10 cellular contexts compared by ENCODE assay signal in the genomic region with DNA sequence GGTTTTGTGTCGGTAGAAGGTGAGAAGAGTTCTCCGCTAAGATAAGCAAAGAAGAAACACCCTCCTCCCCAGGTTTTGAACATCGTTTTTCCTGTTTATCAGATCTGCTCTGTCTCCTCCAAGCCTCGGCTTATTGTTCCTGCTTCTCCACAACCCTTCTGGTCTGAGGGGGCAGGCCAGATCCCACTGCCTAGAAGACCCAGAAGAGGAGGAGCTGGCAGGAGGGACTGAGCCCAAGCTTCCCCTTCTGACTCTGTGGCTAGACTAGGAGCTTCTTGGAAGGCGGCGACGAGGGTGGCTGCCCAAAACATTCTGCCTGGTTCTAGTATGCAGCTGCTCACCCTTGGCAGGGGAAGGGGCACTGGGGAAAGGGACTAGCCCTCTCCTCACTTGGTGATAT. TPM values are rescaled to one million over a fixed set of nuclear protein-coding genes. Genes with fewer than 3 reads are reported as not detected.
DNase-seq lines count a peak whose midpoint lies in the region; ATAC-seq and TF ChIP-seq lines count a peak whose summit lies in the region.
"Had no signal": no experiment of that assay in that cellular context is flagged by ENCODE, and none has a peak within 500 bp of the region (broad histone marks: within the 10 kb centered on the region; RNA-seq: fewer than 3 reads in every experiment).

No MANE protein-coding gene starts in this region.

- H3K9me3 ChIP-seq in lower lobe of right lung, result no peaks in the 10 kb centered on the region

- no peak for DNase-seq in activated naive CD4-positive, alpha-beta T cell treated with Interleukin-2 at 50 U/mL for 16 hours
- DNase-seq in lower lobe of right lung, result no peak
- no peak for DNase-seq in type B pancreatic cell (ENCODE audit: extremely low spot score, unreplicated experiment)
- DNase-seq in DMS79 treated with DMSO at 0.1 percent for 48 hours (lab: John Stamatoyannopoulos, UW), result no peak
- no peak for DNase-seq in GM19240 (ENCODE audit: insufficient read length, low spot score)
- DNase-seq: T-helper 9 cell had no signal

- peak overlapping the region; percentile 93 for H3K4me3 Mint-ChIP-seq in activated naive CD4-positive, alpha-beta T cell treated with anti-CD3 and anti-CD28 coated beads, Interleukin-2, amount 50 U/mL, for 24 hours
- H3K4me3 Mint-ChIP-seq in activated T-helper 17 cell treated with anti-CD3 and anti-CD28 coated beads, Interleukin-2, amount 50 U/mL, for 72 hours, result peak overlapping the region; percentile 67
- peak overlapping the region; percentile 91 for H3K4me3 Mint-ChIP-seq in type B pancreatic cell

- H3K27ac Mint-ChIP-seq in activated naive CD4-positive, alpha-beta T cell treated with anti-CD3 and anti-CD28 coated beads, Interleukin-2, amount 50 U/mL, for 24 hours, result no peak overlapping the region
- no peak overlapping the region for H3K27ac Mint-ChIP-seq in activated T-helper 17 cell treated with anti-CD3 and anti-CD28 coated beads, Interleukin-2, amount 50 U/mL, for 72 hours
- peak overlapping the region; percentile 91 for H3K27ac Mint-ChIP-seq in type B pancreatic cell

- peaks cover 96% of the 10 kb centered on the region for H3K27me3 ChIP-seq in lower lobe of right lung (ENCODE audit: low read depth)

- no peak overlapping the region for H3K27ac ChIP-seq in lower lobe of right lung

- H3K4me1 Mint-ChIP-seq in activated naive CD4-positive, alpha-beta T cell treated with anti-CD3 and anti-CD28 coated beads, Interleukin-2, amount 50 U/mL, for 24 hours, result peaks cover 40% of the 10 kb centered on the region
- H3K4me1 Mint-ChIP-seq in activated T-helper 17 cell treated with anti-CD3 and anti-CD28 coated beads, Interleukin-2, amount 50 U/mL, for 72 hours, result peaks cover 11% of the 10 kb centered on the region
- peaks cover 49% of the 10 kb centered on the region for H3K4me1 Mint-ChIP-seq in type B pancreatic cell (ENCODE audit: unreplicated experiment)

- peaks cover 5% of the 10 kb centered on the region for H3K36me3 ChIP-seq in lower lobe of right lung

- no peak for TF ChIP-seq CTCF in lower lobe of right lung (IDR thresholded peaks at IDR 0.05)
- TF ChIP-seq CTCF in type B pancreatic cell (conservative IDR thresholded peaks at IDR 0.05), result no peak

- intact Hi-C loops in lower lobe of right lung (cut with DNase I), result no loop called here

- H3K9me3 Mint-ChIP-seq in activated naive CD4-positive, alpha-beta T cell treated with anti-CD3 and anti-CD28 coated beads, Interleukin-2, amount 50 U/mL, for 24 hours, result no peaks in the 10 kb centered on the region
- no peaks in the 10 kb centered on the region for H3K9me3 Mint-ChIP-seq in activated T-helper 17 cell treated with anti-CD3 and anti-CD28 coated beads, Interleukin-2, amount 50 U/mL, for 72 hours
- H3K9me3 Mint-ChIP-seq in type B pancreatic cell, result no peaks in the 10 kb centered on the region

- H3K4me1 ChIP-seq in lower lobe of right lung, result peaks cover 35% of the 10 kb centered on the region

- H3K4me3 ChIP-seq in lower lobe of right lung, result peak overlapping the region; percentile 63

- peaks cover 80% of the 10 kb centered on the region for H3K27me3 Mint-ChIP-seq in activated naive CD4-positive, alpha-beta T cell treated with anti-CD3 and anti-CD28 coated beads, Interleukin-2, amount 50 U/mL, for 24 hours
- H3K27me3 Mint-ChIP-seq in activated T-helper 17 cell treated with anti-CD3 and anti-CD28 coated beads, Interleukin-2, amount 50 U/mL, for 72 hours, result peaks cover 73% of the 10 kb centered on the region
- peaks cover 97% of the 10 kb centered on the region for H3K27me3 Mint-ChIP-seq in type B pancreatic cell

- H3K36me3 Mint-ChIP-seq in activated naive CD4-positive, alpha-beta T cell treated with anti-CD3 and anti-CD28 coated beads, Interleukin-2, amount 50 U/mL, for 24 hours, result peaks cover 2% of the 10 kb centered on the region
- no peaks in the 10 kb centered on the region for H3K36me3 Mint-ChIP-seq in activated T-helper 17 cell treated with anti-CD3 and anti-CD28 coated beads, Interleukin-2, amount 50 U/mL, for 72 hours (ENCODE audit: low read depth)
- H3K36me3 Mint-ChIP-seq in type B pancreatic cell, result peaks cover 18% of the 10 kb centered on the region

- ATAC-seq in activated T-helper 17 cell treated with anti-CD3 and anti-CD28 coated beads, Interleukin-2, amount 50 U/mL, for 72 hours (replicated peaks), result no peak
- ATAC-seq in lower lobe of right lung (no peak), HG02588 (IDR thresholded peaks at IDR 0.05; ENCODE audit: unreplicated experiment) (no peak)
- ATAC-seq: esophagus mucosa had no signal

RNA-seq across cellular contexts. Expression of a gene that starts 5.1 kb away (rescaled TPM):
- not detected for total RNA-seq in activated T-helper 17 cell treated with anti-CD3 and anti-CD28 coated beads, Interleukin-2, amount 50 U/mL, for 72 hours
- 3.9 TPM for total RNA-seq in lower lobe of right lung
- 10.1 and 20.8 TPM in 2 replicates for total RNA-seq in type B pancreatic cell (ENCODE audit: low replicate concordance)

RNA-seq across cellular contexts. Expression of a gene that starts 6.1 kb away (rescaled TPM):
- total RNA-seq in activated T-helper 17 cell treated with anti-CD3 and anti-CD28 coated beads, Interleukin-2, amount 50 U/mL, for 72 hours, result under 1 TPM; 0.37 to 0.39 TPM
- total RNA-seq in lower lobe of right lung (4.4 TPM), type B pancreatic cell (ENCODE audit: low replicate concordance) (17.6 and 20.3 TPM in 2 replicates)

RNA-seq across cellular contexts. Expression of a gene that starts 8.7 kb away (rescaled TPM):
- 1 to 10 TPM; 3.1 to 5.4 TPM for total RNA-seq in activated T-helper 17 cell treated with anti-CD3 and anti-CD28 coated beads, Interleukin-2, amount 50 U/mL, for 72 hours
- total RNA-seq in lower lobe of right lung, result 11.3 TPM
- total RNA-seq in type B pancreatic cell (ENCODE audit: low replicate concordance), result 46.9 and 93.7 TPM in 2 replicates

RNA-seq across cellular contexts. Expression of a gene that starts 12.1 kb away (rescaled TPM):
- under 1 TPM in 1 of 2 donors, not detected in 1; 0.95 TPM for total RNA-seq in activated T-helper 17 cell treated with anti-CD3 and anti-CD28 coated beads, Interleukin-2, amount 50 U/mL, for 72 hours
- total RNA-seq in lower lobe of right lung (2.4 TPM), type B pancreatic cell (ENCODE audit: low replicate concordance) (9.8 and 11.7 TPM in 2 replicates)

RNA-seq across cellular contexts. Expression of a gene that starts 16.4 kb away (rescaled TPM):
- total RNA-seq in activated T-helper 17 cell treated with anti-CD3 and anti-CD28 coated beads, Interleukin-2, amount 50 U/mL, for 72 hours, result not detected
- 0.21 TPM for total RNA-seq in lower lobe of right lung
- 16.0 and 17.1 TPM in 2 replicates for total RNA-seq in type B pancreatic cell (ENCODE audit: low replicate concordance)
- total RNA-seq: esophagus mucosa had no signal
